8 cellular contexts compared by ENCODE assay signal in the genomic region with DNA sequence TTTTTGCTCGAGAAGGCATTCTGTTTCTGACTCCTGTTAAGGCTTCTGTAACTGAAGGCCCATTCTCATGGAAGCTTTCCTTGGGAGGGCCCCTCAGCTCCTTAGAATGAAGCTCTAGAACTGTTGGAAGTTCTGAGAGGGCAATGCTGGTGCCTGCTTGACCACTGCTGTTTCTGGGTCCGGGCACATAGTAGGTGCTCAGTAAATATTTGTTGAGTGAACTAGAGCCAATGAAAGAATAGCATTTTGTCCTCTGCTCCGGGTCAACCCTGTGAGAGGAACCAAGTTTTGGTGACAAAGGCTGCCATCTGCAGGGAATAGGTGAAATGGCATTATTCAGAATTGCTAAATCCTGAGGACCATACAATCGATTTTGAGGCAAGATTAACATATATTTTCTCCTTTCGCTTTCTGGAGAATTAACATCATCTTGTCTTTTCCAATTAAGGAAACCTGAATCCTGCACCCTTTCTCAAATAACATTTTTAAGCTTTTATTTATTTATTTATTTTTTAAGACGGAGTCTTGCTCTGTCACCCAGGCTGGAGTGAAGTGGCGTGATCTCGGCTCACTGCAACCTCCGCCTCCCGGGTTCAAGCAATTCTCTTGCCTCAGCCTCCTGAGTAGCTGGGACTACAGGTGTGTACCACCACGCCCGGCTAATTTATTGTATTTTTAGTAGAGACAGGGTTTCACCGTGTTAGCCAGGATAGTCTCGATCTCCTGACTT. TPM values are rescaled to one million over a fixed set of nuclear protein-coding genes. Genes with fewer than 3 reads are reported as not detected.
DNase-seq lines count a peak whose midpoint lies in the region; ATAC-seq and TF ChIP-seq lines count a peak whose summit lies in the region.
"Not testable (repeated sequence)": the region's sequence is repeated elsewhere in the genome, so short reads cannot be mapped to it uniquely, and the experiment has no call there.

No MANE protein-coding gene starts in this region.

- not testable (repeated sequence) for H3K36me3 Mint-ChIP-seq in naive thymus-derived CD4-positive, alpha-beta T cell

- POLR2A ChIA-PET in naive thymus-derived CD4-positive, alpha-beta T cell (lab: Charles Lee), result interaction anchor here (0.6 to 4.1 kb wide), 18 partner anchors 10 to 205 kb away, joined by 3 to 38 read pairs (median 4); a partner anchor contains a TSS

- not testable (repeated sequence) for H3K36me3 ChIP-seq in naive thymus-derived CD4-positive, alpha-beta T cell (ENCODE audit: control insufficient read depth in 2 of 3, insufficient read depth in 3 of 3, low read length in 3 of 3); thyroid gland

- H3K4me3 Mint-ChIP-seq in naive thymus-derived CD4-positive, alpha-beta T cell, result not testable (repeated sequence)

- H3K9me3 ChIP-seq in naive thymus-derived CD4-positive, alpha-beta T cell (ENCODE audit: control insufficient read depth in 2 of 3, low read length in 3 of 3); thyroid gland: not testable (repeated sequence)

- in situ Hi-C loops in astrocyte of the cerebellum (cut with HindIII; ENCODE audit: low sequenced_read_pairs), result not testable (repeated sequence)

- H3K9me3 Mint-ChIP-seq in naive thymus-derived CD4-positive, alpha-beta T cell, result not testable (repeated sequence)

- peaks cover 9 to 30% (median 21%) of the 10 kb centered on the region in 7 donors for H3K4me1 Mint-ChIP-seq in naive thymus-derived CD4-positive, alpha-beta T cell

- not testable (repeated sequence) for H3K27ac ChIP-seq in naive thymus-derived CD4-positive, alpha-beta T cell (ENCODE audit: low read depth, low read length); thyroid gland

- intact Hi-C loops in naive thymus-derived CD4-positive, alpha-beta T cell (cut with micrococcal nuclease), result loop anchor here (1.0 to 5.0 kb wide), 8 partner anchors 90 to 502 kb away; a partner anchor contains a TSS
- intact Hi-C loops in thyroid gland (cut with DNase I), result loop anchor here (5.0 kb wide), 1 partner anchor 135 kb away; a partner anchor contains a TSS

- TF ChIP-seq POLR2A in thyroid gland (IDR thresholded peaks at IDR 0.05), result not testable (repeated sequence)

- not testable (repeated sequence) for H3K27me3 ChIP-seq in naive thymus-derived CD4-positive, alpha-beta T cell (ENCODE audit: control insufficient read depth in 2 of 2, insufficient read depth in 2 of 2, low read length in 2 of 2); thyroid gland

- WGBS in thyroid gland, 2 donors, result 59% methylated on average over 14 of the region's 14 CpGs

- peak; percentile 81 for ATAC-seq in naive thymus-derived CD4-positive, alpha-beta T cell

- H3K27me3 Mint-ChIP-seq in naive thymus-derived CD4-positive, alpha-beta T cell, result not testable (repeated sequence)

- peak overlapping the region in 4 of 9 donors; percentile 32 to 64 (median 48) for H3K27ac Mint-ChIP-seq in naive thymus-derived CD4-positive, alpha-beta T cell

- not testable (repeated sequence) for H3K4me3 ChIP-seq in astrocyte of the cerebellum (ENCODE audit: low read depth, low read length); naive thymus-derived CD4-positive, alpha-beta T cell (ENCODE audit: low read length); thyroid gland (replicated peaks in 1 of 3)

- not testable (repeated sequence) for H3K4me1 ChIP-seq in naive thymus-derived CD4-positive, alpha-beta T cell (ENCODE audit: control insufficient read depth in 2 of 2, insufficient read depth in 2 of 2, low read length in 2 of 2); thyroid gland

- CTCF ChIA-PET in naive thymus-derived CD4-positive, alpha-beta T cell (lab: Charles Lee), result interaction anchor here (0.7 to 8.8 kb wide), 44 partner anchors 8 to 286 kb away, joined by 3 to 171 read pairs (median 4); a partner anchor contains a TSS

- TF ChIP-seq CTCF in astrocyte of the cerebellum (IDR thresholded peaks at IDR 0.05; ENCODE audit: low read depth, low read length, missing control alignments), result peak; percentile 67
- peak in 5 of 6 experiments; percentile 34 to 81 (median 72) for TF ChIP-seq CTCF in thyroid gland (IDR thresholded peaks at IDR 0.05)

- DNase-seq in DMS79 treated with DMSO at 0.1 percent for 48 hours (lab: John Stamatoyannopoulos, UW) (peak; percentile 42), HuH-7 (ENCODE audit: low spot score) (peak; percentile 62), NCI-H510A (lab: John Stamatoyannopoulos, UW) (peak; percentile 12), UCSD-AML1 (lab: John Stamatoyannopoulos, UW; ENCODE audit: unreplicated experiment) (peak; percentile 36), germinal center (ENCODE audit: low spot score) (peak; percentile 72), thyroid gland (peak; percentile 26 to 36)
- not testable (repeated sequence) for DNase-seq in astrocyte of the cerebellum (ENCODE audit: low read depth)
- peak in 8 of 9 donors; percentile 34 to 69 (median 59) for DNase-seq in naive thymus-derived CD4-positive, alpha-beta T cell

RNA-seq across cellular contexts. Expression of a gene that starts 11.7 kb away (rescaled TPM):
- total RNA-seq in naive thymus-derived CD4-positive, alpha-beta T cell, result 10 to 100 TPM in 3 of 5 experiments, 1 to 10 TPM in 2; 5.2 to 13.0 (median 10.2) TPM
- 1 to 10 TPM; 4.2 to 8.8 TPM for polyA plus RNA-seq in naive thymus-derived CD4-positive, alpha-beta T cell
- total RNA-seq in thyroid gland, result 100 to 1,000 TPM in 3 of 4 donors, 10 to 100 TPM in 1; 98.8 to 204 (median 125) TPM

RNA-seq across cellular contexts. Expression of a gene that starts 19.1 kb away (rescaled TPM):
- total RNA-seq in naive thymus-derived CD4-positive, alpha-beta T cell, result 10 to 100 TPM; 36.7 to 43.8 (median 38.8) TPM
- 10 to 100 TPM in 1 of 2 donors, 1 to 10 TPM in 1; 9.7 to 10.7 TPM for polyA plus RNA-seq in naive thymus-derived CD4-positive, alpha-beta T cell
- 10 to 100 TPM; 15.8 to 28.9 (median 22.8) TPM for total RNA-seq in thyroid gland

Comparison
In these comparisons a context has a peak if more than half of its experiments do, and no peak if none do; other contexts are left out.
1. RNA of a gene that starts 11.7 kb away (total RNA-seq): 98.8 to 204 TPM in thyroid gland; 5.2 to 13.0 TPM in naive thymus-derived CD4-positive, alpha-beta T cell; every median in the first group is over 4 times any median in the second.